16 cellular contexts compared by ENCODE assay signal in genomic region chr17:81069084-81069645, GRCh38. TPM values are rescaled to one million over a fixed set of nuclear protein-coding genes. Genes with fewer than 3 reads are reported as not detected.
DNase-seq lines count a peak whose midpoint lies in the region; FAIRE-seq and TF ChIP-seq lines count a peak whose summit lies in the region.
"Had no signal": no experiment of that assay in that cellular context is flagged by ENCODE, and none has a peak within 500 bp of the region (broad histone marks: within the 10 kb centered on the region; RNA-seq: fewer than 3 reads in every experiment).

No MANE protein-coding gene starts in this region.

- POLR2A ChIA-PET in RWPE1 (lab: Yijun Ruan, JAX; ENCODE audit: low non-redundant PET): no interaction called here

- no peak for FAIRE-seq in small intestine (lab: Jason Lieb, UNC)
- FAIRE-seq: RCC 7860 had no signal

- H3K27me3 ChIP-seq in right atrium auricular region (no peaks in the 10 kb centered on the region), small intestine (ENCODE audit: control insufficient read depth in 2 of 2, insufficient read depth in 2 of 2, low read length in 2 of 2) (no peaks in the 10 kb centered on the region)

- no peak overlapping the region for H3K4me3 ChIP-seq in right atrium auricular region
- H3K4me3 ChIP-seq in small intestine (ENCODE audit: low read depth in 1 of 2, low read length in 2 of 2): no peak overlapping the region

- WGBS in small intestine, 3 donors: 47 to 89% (median 63%) methylated on average over 24 to 25 of the region's 25 CpGs

- peaks cover 0 to 46% of the 10 kb centered on the region in 2 donors for H3K4me1 ChIP-seq in right atrium auricular region
- H3K4me1 ChIP-seq in small intestine (ENCODE audit: control insufficient read depth in 2 of 2, insufficient read depth in 1 of 2, low read depth in 1 of 2, low read length in 1 of 2): no peaks in the 10 kb centered on the region

- CTCF ChIA-PET in RWPE1 (lab: Yijun Ruan, JAX): interaction anchor here (0.6 to 1.2 kb wide), 2 partner anchors 19 to 33 kb away, joined by 3 to 5 read pairs; no protein-coding TSS in a partner anchor

- H3K9me3 ChIP-seq in right atrium auricular region (no peaks in the 10 kb centered on the region), small intestine (ENCODE audit: control insufficient read depth, low read depth) (no peaks in the 10 kb centered on the region)

- no peaks in the 10 kb centered on the region for H3K36me3 ChIP-seq in right atrium auricular region
- no peaks in the 10 kb centered on the region for H3K36me3 ChIP-seq in small intestine (ENCODE audit: control insufficient read depth in 2 of 2, insufficient read depth in 2 of 2, low read length in 2 of 2)

- peak overlapping the region; percentile 99 for H3K27ac ChIP-seq in RWPE1
- H3K27ac ChIP-seq in right atrium auricular region: peak overlapping the region; percentile 18 to 51
- H3K27ac ChIP-seq in small intestine (ENCODE audit: low read depth in 1 of 2, low read length in 1 of 2): no peak overlapping the region

- DNase-seq in RWPE1 (ENCODE audit: low spot score): no peak
- peak; percentile 52 for DNase-seq in cerebellum (ENCODE audit: low spot score)
- no peak for DNase-seq in right atrium auricular region (ENCODE audit: low spot score)
- peak; percentile 61 for DNase-seq in small intestine
- DNase-seq in activated CD4-positive, CD25-positive, alpha-beta regulatory T cell (lab: John Stamatoyannopoulos, UW): no peak
- no peak for DNase-seq in middle frontal gyrus (ENCODE audit: extremely low spot score, low spot score)
- no peak for DNase-seq in NCI-H69 (lab: John Stamatoyannopoulos, UW)
- DNase-seq: CD4-positive, CD25-positive, alpha-beta regulatory T cell; DND-41; GF-D8; HFFc6; Kasumi-1; NCI-H187 treated with DMSO at 0.1 percent for 48 hours; NCI-H2171 treated with DMSO at 0.1 percent for 48 hours; NCI-H82 had no signal

- TF ChIP-seq CTCF in RWPE1 (conservative IDR thresholded peaks at IDR 0.05; ENCODE audit: low read depth) (no peak), right atrium auricular region (IDR thresholded peaks at IDR 0.05) (no peak)

RNA-seq across cellular contexts. Expression of gene BAIAP2, which starts 34.2 kb away (rescaled TPM):
- 33.7 TPM for total RNA-seq in cerebellum
- total RNA-seq in right atrium auricular region: 10 to 100 TPM; 27.9 to 36.5 TPM
- polyA plus RNA-seq in small intestine: 10 to 100 TPM in 1 of 3 donors, 1 to 10 TPM in 2; 1.8 to 14.5 (median 3.8) TPM

Comparison
In these comparisons a context has a peak if more than half of its experiments do, and no peak if none do; other contexts are left out.
1. DNase-seq: peak in cerebellum (single experiment) and small intestine (single experiment); none in RWPE1 (single experiment), right atrium auricular region (single experiment), activated CD4-positive, CD25-positive, alpha-beta regulatory T cell (0 of 4), middle frontal gyrus (single experiment) and NCI-H69 (single experiment).
2. H3K27ac ChIP-seq: peak in RWPE1 (single experiment) and right atrium auricular region (2 of 2); none in small intestine (0 of 2).